In genomic region chr11:72722050-72722748, GRCh38 we compare ENCODE assay signal across 8 cellular contexts. TPM values are rescaled to one million over a fixed set of nuclear protein-coding genes. Genes with fewer than 3 reads are reported as not detected.
DNase-seq lines count a peak whose midpoint lies in the region; ATAC-seq and TF ChIP-seq lines count a peak whose summit lies in the region.

No MANE protein-coding gene starts in this region.

- H3K4me3 ChIP-seq in GM12875 (ENCODE audit: low read depth, low read length): peak overlapping the region; percentile 66
- peak overlapping the region; percentile 93 for H3K4me3 ChIP-seq in adipocyte (ENCODE audit: low read length)
- H3K4me3 ChIP-seq in heart left ventricle: peak overlapping the region; percentile 25 to 86 (median 71)
- H3K4me3 ChIP-seq in urinary bladder (ENCODE audit: low read depth, low read length): peak overlapping the region; percentile 68

- TF ChIP-seq POLR2A in heart left ventricle (IDR thresholded peaks at IDR 0.05): peak in 1 of 2 donors; percentile 66

- peak overlapping the region; percentile 96 for H3K9ac ChIP-seq in adipocyte (ENCODE audit: low read length)

- WGBS in heart left ventricle, 4 donors: 0 to 1% (median 0%) methylated on average over 8 to 10 of the region's 10 CpGs
- under 1% methylated on average over 10 of the region's 10 CpGs for WGBS in urinary bladder

- H3K27me3 ChIP-seq in adipocyte (replicated peaks; ENCODE audit: control insufficient read depth, insufficient read depth, low read length) (no peaks in the 10 kb centered on the region), heart left ventricle (no peaks in the 10 kb centered on the region)

- intact Hi-C loops in heart left ventricle (cut with DNase I): loop anchor here in 6 of 10 donors (5.0 to 10.0 kb wide), 7 partner anchors 90 to 563 kb away; partner anchors contain the start of genes ATG16L2 (in 1 of the 6), FCHSD2 (in 1 of the 6) and P2RY6 (in 1 of the 6)

- peaks cover 48% of the 10 kb centered on the region for H3K4me1 ChIP-seq in adipocyte (ENCODE audit: control insufficient read depth, insufficient read depth, low read length)
- peaks cover 3 to 84% (median 47%) of the 10 kb centered on the region in 12 donors for H3K4me1 ChIP-seq in heart left ventricle
- H3K4me1 ChIP-seq in urinary bladder (ENCODE audit: insufficient read depth): no peaks in the 10 kb centered on the region

- no peaks in the 10 kb centered on the region for H3K9me3 ChIP-seq in adipocyte (ENCODE audit: control insufficient read depth, low read length)
- H3K9me3 ChIP-seq in heart left ventricle: no peaks in the 10 kb centered on the region

- ATAC-seq in HG02623 (IDR thresholded peaks at IDR 0.05; ENCODE audit: unreplicated experiment): peak; percentile 73
- ATAC-seq in heart left ventricle: peak; percentile 79 to 84 (median 81)

- peak overlapping the region; percentile 82 to 98 (median 92) for H3K27ac ChIP-seq in heart left ventricle
- peak overlapping the region; percentile 89 for H3K27ac ChIP-seq in urinary bladder (ENCODE audit: low read depth)

- DNase-seq in NCI-H1092 treated with DMSO at 0.1 percent for 48 hours (lab: John Stamatoyannopoulos, UW) (peak; percentile 96), SW480 (ENCODE audit: low spot score) (peak; percentile 78), adipocyte (ENCODE audit: low read depth) (peak; percentile 95), heart left ventricle (peak; percentile 91 to 94 (median 92)), pulmonary artery endothelial cell (ENCODE audit: low read depth, low spot score) (peak; percentile 70)

- TF ChIP-seq CTCF in GM12875 (IDR thresholded peaks at IDR 0.05; ENCODE audit: borderline replicate concordance, insufficient read depth, low read depth, low read length): no peak
- TF ChIP-seq CTCF in heart left ventricle (IDR thresholded peaks at IDR 0.05): no peak

- H3K36me3 ChIP-seq in adipocyte (ENCODE audit: control insufficient read depth, insufficient read depth, low read length, severe bottlenecking): peaks cover 12% of the 10 kb centered on the region
- H3K36me3 ChIP-seq in heart left ventricle: peaks cover 0 to 38% (median 5%) of the 10 kb centered on the region in 9 donors
- no peaks in the 10 kb centered on the region for H3K36me3 ChIP-seq in urinary bladder (ENCODE audit: insufficient read depth)

RNA-seq across cellular contexts. Expression of gene ARAP1, which starts 30.0 kb away (rescaled TPM):
- total RNA-seq in heart left ventricle: 100 to 1,000 TPM in 2 of 9 donors, 10 to 100 TPM in 7; 35.4 to 116 (median 44.0) TPM
- 10 to 100 TPM; 37.7 to 42.0 TPM for polyA plus RNA-seq in heart left ventricle
- total RNA-seq in pulmonary artery endothelial cell: 58.6 and 60.9 TPM in 2 replicates
- 88.6 TPM for total RNA-seq in urinary bladder
- 66.5 TPM for polyA plus RNA-seq in urinary bladder

RNA-seq across cellular contexts. Expression of gene PDE2A, which starts 48.0 kb away (rescaled TPM):
- 10 to 100 TPM; 16.8 to 53.7 (median 23.7) TPM for total RNA-seq in heart left ventricle
- polyA plus RNA-seq in heart left ventricle: 10 to 100 TPM; 23.2 to 24.1 TPM
- total RNA-seq in pulmonary artery endothelial cell: 8.4 and 25.3 TPM in 2 replicates
- 18.6 TPM for total RNA-seq in urinary bladder
- 56.1 TPM for polyA plus RNA-seq in urinary bladder

Comparison
In these comparisons a context has a peak if more than half of its experiments do, and no peak if none do; other contexts are left out.
1. Peak in every context shown above with its lines: DNase-seq, ATAC-seq, H3K4me3 ChIP-seq and H3K27ac ChIP-seq.